Comparison of ENCODE assay signal across 24 cellular contexts in genomic region chr4:13703096-13703495, GRCh38.
"Had no signal": no experiment of that assay in that cellular context is flagged by ENCODE, and none has a peak within 500 bp of the region (broad histone marks: within the 10 kb centered on the region; RNA-seq: fewer than 3 reads in every experiment).

No MANE protein-coding gene starts in this region.

- H3K36me3 Mint-ChIP-seq: activated naive CD4-positive, alpha-beta T cell treated with anti-CD3 and anti-CD28 coated beads, Interleukin-2, amount 50 U/mL, for 24 hours; natural killer cell; stimulated activated memory B cell treated with anti-CD40 and anti-IgM and Interleukin-4, amounts not matched to agents 10 μg/mL and 1 μg/mL and 100 μg/mL, for 72 hours; type B pancreatic cell; WTC11 had no signal

- DNase-seq: activated CD4-positive, alpha-beta T cell treated with anti-CD3 and anti-CD28 coated beads for 1 hour; activated CD4-positive, alpha-beta T cell treated with anti-CD3 and anti-CD28 coated beads, Interleukin-2, amount 50 U/mL, for 1 hour; activated CD8-positive, alpha-beta T cell treated with anti-CD3 and anti-CD28 coated beads for 36 hours; activated gamma-delta T cell treated with Interleukin-2 at 50 U/mL for 16 hours; activated naive CD8-positive, alpha-beta T cell treated with anti-CD3 and anti-CD28 coated beads, Interleukin-2, amount 50 U/mL, for 24 hours; activated T-cell treated with anti-CD3 and anti-CD28 coated beads, Interleukin-2, amount 50 U/mL, for 4 hours; amygdala; central memory CD4-positive, alpha-beta T cell; foreskin keratinocyte; heart right ventricle; lower lobe of right lung; mesendoderm; natural killer cell; stimulated activated CD4-positive, alpha-beta T cell treated with anti-CD3 and anti-CD28 coated beads, Interleukin-4, amount 100 ng/mL, for 24 hours; stimulated activated naive CD8-positive, alpha-beta T cell treated with anti-CD3 and anti-CD28 coated beads, Interleukin-15, amount 100 ng/mL, for 72 hours; substantia nigra; uterus had no signal

- H3K4me3 Mint-ChIP-seq: activated CD8-positive, alpha-beta T cell treated with anti-CD3 and anti-CD28 coated beads for 36 hours; activated naive CD4-positive, alpha-beta T cell treated with anti-CD3 and anti-CD28 coated beads, Interleukin-2, amount 50 U/mL, for 24 hours; activated naive CD8-positive, alpha-beta T cell treated with anti-CD3 and anti-CD28 coated beads, Interleukin-2, amount 50 U/mL, for 24 hours; activated T-cell treated with anti-CD3 and anti-CD28 coated beads, Interleukin-2, amount 50 U/mL, for 4 hours; activated T-helper 17 cell treated with anti-CD3 and anti-CD28 coated beads, Interleukin-2, amount 50 U/mL, for 72 hours; natural killer cell; stimulated activated memory B cell treated with anti-CD40 and anti-IgM and Interleukin-4, amounts not matched to agents 10 μg/mL and 1 μg/mL and 100 μg/mL, for 72 hours; stimulated activated naive CD8-positive, alpha-beta T cell treated with anti-CD3 and anti-CD28 coated beads, Interleukin-15, amount 100 ng/mL, for 72 hours; type B pancreatic cell; WTC11 had no signal

- H3K9me3 Mint-ChIP-seq: activated CD8-positive, alpha-beta T cell treated with anti-CD3 and anti-CD28 coated beads for 36 hours; activated naive CD4-positive, alpha-beta T cell treated with anti-CD3 and anti-CD28 coated beads, Interleukin-2, amount 50 U/mL, for 24 hours; activated naive CD8-positive, alpha-beta T cell treated with anti-CD3 and anti-CD28 coated beads, Interleukin-2, amount 50 U/mL, for 24 hours; activated T-cell treated with anti-CD3 and anti-CD28 coated beads, Interleukin-2, amount 50 U/mL, for 4 hours; activated T-helper 17 cell treated with anti-CD3 and anti-CD28 coated beads, Interleukin-2, amount 50 U/mL, for 72 hours; natural killer cell; stimulated activated memory B cell treated with anti-CD40 and anti-IgM and Interleukin-4, amounts not matched to agents 10 μg/mL and 1 μg/mL and 100 μg/mL, for 72 hours; stimulated activated naive CD8-positive, alpha-beta T cell treated with anti-CD3 and anti-CD28 coated beads, Interleukin-15, amount 100 ng/mL, for 72 hours; type B pancreatic cell; WTC11 had no signal

- H3K36me3 ChIP-seq: heart right ventricle, lower lobe of right lung, uterus had no signal

- H3K27ac ChIP-seq: lower lobe of right lung, skin epidermis, uterus had no signal

- H3K27ac Mint-ChIP-seq: activated CD8-positive, alpha-beta T cell treated with anti-CD3 and anti-CD28 coated beads for 36 hours; activated naive CD4-positive, alpha-beta T cell treated with anti-CD3 and anti-CD28 coated beads, Interleukin-2, amount 50 U/mL, for 24 hours; activated naive CD8-positive, alpha-beta T cell treated with anti-CD3 and anti-CD28 coated beads, Interleukin-2, amount 50 U/mL, for 24 hours; activated T-helper 17 cell treated with anti-CD3 and anti-CD28 coated beads, Interleukin-2, amount 50 U/mL, for 72 hours; natural killer cell; progenitor cell of endocrine pancreas; stimulated activated memory B cell treated with anti-CD40 and anti-IgM and Interleukin-4, amounts not matched to agents 10 μg/mL and 1 μg/mL and 100 μg/mL, for 72 hours; stimulated activated naive CD8-positive, alpha-beta T cell treated with anti-CD3 and anti-CD28 coated beads, Interleukin-15, amount 100 ng/mL, for 72 hours; type B pancreatic cell; WTC11 had no signal

- H3K4me1 ChIP-seq: lower lobe of right lung, uterus had no signal

- H3K27me3 ChIP-seq: foreskin keratinocyte, heart right ventricle, uterus had no signal

- H3K27me3 Mint-ChIP-seq: progenitor cell of endocrine pancreas, type B pancreatic cell had no signal

- H3K4me3 ChIP-seq: heart right ventricle, lower lobe of right lung, skin epidermis, uterus had no signal

- H3K4me1 Mint-ChIP-seq: activated naive CD4-positive, alpha-beta T cell treated with anti-CD3 and anti-CD28 coated beads, Interleukin-2, amount 50 U/mL, for 24 hours; activated naive CD8-positive, alpha-beta T cell treated with anti-CD3 and anti-CD28 coated beads, Interleukin-2, amount 50 U/mL, for 24 hours; activated T-helper 17 cell treated with anti-CD3 and anti-CD28 coated beads, Interleukin-2, amount 50 U/mL, for 72 hours; natural killer cell; stimulated activated naive CD8-positive, alpha-beta T cell treated with anti-CD3 and anti-CD28 coated beads, Interleukin-15, amount 100 ng/mL, for 72 hours; WTC11 had no signal

- H3K9me3 ChIP-seq: heart right ventricle, lower lobe of right lung, uterus had no signal
